In genomic region chr10:963613-964012, GRCh38 we compare ENCODE assay signal across 28 cellular contexts.
"Had no signal": no experiment of that assay in that cellular context is flagged by ENCODE, and none has a peak within 500 bp of the region (broad histone marks: within the 10 kb centered on the region; RNA-seq: fewer than 3 reads in every experiment).

No MANE protein-coding gene starts in this region.

- H3K9me3 Mint-ChIP-seq: natural killer cell; stimulated activated memory B cell treated with anti-CD40 and anti-IgM and Interleukin-4, amounts not matched to agents 10 μg/mL and 1 μg/mL and 100 μg/mL, for 72 hours had no signal

- H3K4me2 ChIP-seq: hepatocyte had no signal

- H3K27ac ChIP-seq: dorsolateral prefrontal cortex, epithelial cell of prostate, esophagus muscularis mucosa, foreskin keratinocyte, gastroesophageal sphincter, heart left ventricle, hepatocyte, neutrophil, parathyroid adenoma, prostate gland, right atrium auricular region, sigmoid colon, testis, tibial artery, upper lobe of left lung had no signal

- H3K79me2 ChIP-seq: hepatocyte, parathyroid adenoma had no signal

- H3K4me1 ChIP-seq: esophagus muscularis mucosa, foreskin keratinocyte, gastroesophageal sphincter, heart left ventricle, parathyroid adenoma, prostate gland, right atrium auricular region, sigmoid colon, testis, tibial artery had no signal

- ATAC-seq: foreskin keratinocyte; gastroesophageal sphincter; heart left ventricle; left lobe of liver; natural killer cell; stimulated activated memory B cell treated with anti-CD40 and anti-IgM and Interleukin-4, amounts not matched to agents 10 μg/mL and 1 μg/mL and 100 μg/mL, for 72 hours; stimulated activated naive CD8-positive, alpha-beta T cell treated with anti-CD3 and anti-CD28 coated beads, Interleukin-15, Interleukin-2, amounts not matched to agents 100 U/mL and 50 U/mL, for 24 hours had no signal

- H3K4me3 Mint-ChIP-seq: memory B cell; natural killer cell; neural crest cell; stimulated activated memory B cell treated with anti-CD40 and anti-IgM and Interleukin-4, amounts not matched to agents 10 μg/mL and 1 μg/mL and 100 μg/mL, for 72 hours had no signal

- H3K36me3 Mint-ChIP-seq: natural killer cell; stimulated activated memory B cell treated with anti-CD40 and anti-IgM and Interleukin-4, amounts not matched to agents 10 μg/mL and 1 μg/mL and 100 μg/mL, for 72 hours had no signal

- H3K4me3 ChIP-seq: dorsolateral prefrontal cortex, esophagus muscularis mucosa, gastroesophageal sphincter, heart left ventricle, hepatocyte, lung, prostate gland, right atrium auricular region, sigmoid colon, testis, tibial artery, upper lobe of left lung had no signal

- H3K27me3 ChIP-seq: dorsolateral prefrontal cortex, heart left ventricle, hepatocyte, right atrium auricular region, testis, upper lobe of left lung had no signal

- H3K4me1 Mint-ChIP-seq: neural crest cell; stimulated activated memory B cell treated with anti-CD40 and anti-IgM and Interleukin-4, amounts not matched to agents 10 μg/mL and 1 μg/mL and 100 μg/mL, for 72 hours had no signal

- H3K9ac ChIP-seq: parathyroid adenoma had no signal

- H3K36me3 ChIP-seq: esophagus muscularis mucosa, gastroesophageal sphincter, heart left ventricle, neutrophil, prostate gland, right atrium auricular region, sigmoid colon, tibial artery, upper lobe of left lung had no signal

- FAIRE-seq: colon, kidney, urothelium cell line had no signal

- DNase-seq: dorsolateral prefrontal cortex; effector CD4-positive, alpha-beta T cell; heart left ventricle; kidney; natural killer cell; sigmoid colon; stimulated activated CD4-positive, alpha-beta T cell treated with anti-CD3 and anti-CD28 coated beads, Interleukin-4, amount 100 ng/mL, for 4 hours; stimulated activated naive CD8-positive, alpha-beta T cell treated with anti-CD3 and anti-CD28 coated beads, Interleukin-15, Interleukin-2, amounts not matched to agents 100 U/mL and 50 U/mL, for 24 hours; substantia nigra; testis; upper lobe of left lung had no signal

- H3K27ac Mint-ChIP-seq: memory B cell; natural killer cell; stimulated activated memory B cell treated with anti-CD40 and anti-IgM and Interleukin-4, amounts not matched to agents 10 μg/mL and 1 μg/mL and 100 μg/mL, for 72 hours had no signal

- H3K9me3 ChIP-seq: esophagus muscularis mucosa, gastroesophageal sphincter, heart left ventricle, neutrophil, prostate gland, right atrium auricular region, sigmoid colon, testis, tibial artery, upper lobe of left lung had no signal

- H2AFZ ChIP-seq: hepatocyte, parathyroid adenoma had no signal
